8 cellular contexts compared by ENCODE assay signal in the genomic region with DNA sequence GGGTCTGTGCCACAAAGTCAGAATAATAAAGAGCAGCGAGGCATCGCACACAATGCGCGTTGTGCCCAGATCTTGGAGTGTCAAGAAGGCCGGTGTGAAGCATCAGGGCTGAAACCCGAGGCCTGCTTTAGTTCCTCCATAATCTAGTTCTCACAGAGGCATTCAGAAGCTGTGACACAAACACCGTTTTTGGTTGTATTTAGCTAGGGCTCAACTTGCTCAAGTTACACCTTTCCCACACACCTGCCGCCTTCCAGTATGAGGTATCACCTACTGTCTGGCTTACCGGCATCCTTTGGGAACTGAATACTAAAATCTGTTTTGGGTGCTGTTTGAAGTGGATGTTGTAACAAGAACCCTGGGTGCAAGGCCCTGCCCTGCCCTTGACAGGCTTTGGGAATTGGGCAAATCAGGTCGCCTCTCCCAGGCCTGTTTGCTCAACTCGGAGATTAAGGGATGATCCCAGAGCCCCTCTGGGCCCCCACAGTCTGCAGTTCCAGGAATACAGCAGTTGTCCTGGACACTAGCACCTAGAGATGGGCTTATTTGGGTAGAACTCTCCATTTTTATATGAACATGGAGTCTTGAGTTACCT. TPM values are rescaled to one million over a fixed set of nuclear protein-coding genes. Genes with fewer than 3 reads are reported as not detected.
DNase-seq lines count a peak whose midpoint lies in the region; TF ChIP-seq lines count a peak whose summit lies in the region.

No MANE protein-coding gene starts in this region.

- WGBS in urinary bladder, result 71% methylated on average over 11 of the region's 11 CpGs

- POLR2A ChIA-PET in MCF 10A (lab: Yijun Ruan, JAX), result interaction anchor here (1.0 to 4.9 kb wide), 11 partner anchors 10 to 483 kb away, joined by 3 to 56 read pairs (median 6); a partner anchor contains a TSS

- H3K27me3 ChIP-seq in muscle layer of colon (ENCODE audit: control insufficient read depth in 1 of 2, insufficient read depth in 2 of 2, low read length in 2 of 2), result no peaks in the 10 kb centered on the region

- intact Hi-C loops in MCF 10A (cut with micrococcal nuclease), result no loop called here

- H3K36me3 ChIP-seq in muscle layer of colon (ENCODE audit: insufficient read depth, low read length) (no peaks in the 10 kb centered on the region), urinary bladder (ENCODE audit: insufficient read depth) (no peaks in the 10 kb centered on the region)

- peak overlapping the region; percentile 49 for H3K9ac ChIP-seq in muscle layer of colon (ENCODE audit: low read length)

- H3K4me3 ChIP-seq in muscle layer of colon (ENCODE audit: low read depth in 1 of 2, low read length in 2 of 2) (no peak overlapping the region), urinary bladder (ENCODE audit: low read depth, low read length) (no peak overlapping the region)

- H3K36me3 Mint-ChIP-seq in activated naive CD4-positive, alpha-beta T cell treated with anti-CD3 and anti-CD28 coated beads, Interleukin-2, amount 50 U/mL, for 24 hours, result no peaks in the 10 kb centered on the region
- no peaks in the 10 kb centered on the region for H3K36me3 Mint-ChIP-seq in MCF 10A (ENCODE audit: insufficient read depth, unreplicated experiment)

- H3K4me1 ChIP-seq in muscle layer of colon (ENCODE audit: insufficient read depth, low read length) (peaks cover 69% of the 10 kb centered on the region), urinary bladder (ENCODE audit: insufficient read depth) (peaks cover 3% of the 10 kb centered on the region)

- H3K27me3 Mint-ChIP-seq in activated naive CD4-positive, alpha-beta T cell treated with anti-CD3 and anti-CD28 coated beads, Interleukin-2, amount 50 U/mL, for 24 hours, result no peaks in the 10 kb centered on the region
- no peaks in the 10 kb centered on the region for H3K27me3 Mint-ChIP-seq in MCF 10A (ENCODE audit: insufficient read depth, unreplicated experiment)

- H3K27ac ChIP-seq in muscle layer of colon (ENCODE audit: low read depth, low read length), result peak overlapping the region; percentile 95
- H3K27ac ChIP-seq in urinary bladder (ENCODE audit: low read depth), result peak overlapping the region; percentile 75

- CTCF ChIA-PET in MCF 10A (lab: Yijun Ruan, JAX), result interaction anchor here (1.4 to 3.6 kb wide), 3 partner anchors 10 to 22 kb away, joined by 3 to 18 read pairs (median 4); no protein-coding TSS in a partner anchor

- peak overlapping the region; percentile 99 for H3K27ac Mint-ChIP-seq in activated naive CD4-positive, alpha-beta T cell treated with anti-CD3 and anti-CD28 coated beads, Interleukin-2, amount 50 U/mL, for 24 hours
- peak overlapping the region; percentile 99 for H3K27ac Mint-ChIP-seq in MCF 10A (ENCODE audit: low read depth, unreplicated experiment)

- no peak for DNase-seq in activated naive CD4-positive, alpha-beta T cell (lab: John Stamatoyannopoulos, UW)
- no peak for DNase-seq in MCF 10A (ENCODE audit: unreplicated experiment)
- DNase-seq in hippocampal formation (lab: John Stamatoyannopoulos, UW), result no peak
- no peak for DNase-seq in SIG-M5 (lab: John Stamatoyannopoulos, UW)
- no peak for DNase-seq in AG08395 (ENCODE audit: low spot score)

- peak overlapping the region; percentile 86 for H3K4me3 Mint-ChIP-seq in activated naive CD4-positive, alpha-beta T cell treated with anti-CD3 and anti-CD28 coated beads, Interleukin-2, amount 50 U/mL, for 24 hours
- peak overlapping the region; percentile 66 for H3K4me3 Mint-ChIP-seq in MCF 10A (ENCODE audit: unreplicated experiment)

- TF ChIP-seq CTCF in MCF 10A (IDR thresholded peaks at IDR 0.05; ENCODE audit: unreplicated experiment), result no peak

- BruUV-seq in MCF 10A (replicated peaks; lab: Mats Ljungman, UMichigan), result no TSS peak

- H3K9me3 ChIP-seq in muscle layer of colon (ENCODE audit: low read length), result no peaks in the 10 kb centered on the region

- peaks cover 79% of the 10 kb centered on the region for H3K4me1 Mint-ChIP-seq in activated naive CD4-positive, alpha-beta T cell treated with anti-CD3 and anti-CD28 coated beads, Interleukin-2, amount 50 U/mL, for 24 hours
- peaks cover 21% of the 10 kb centered on the region for H3K4me1 Mint-ChIP-seq in MCF 10A (ENCODE audit: insufficient read depth, unreplicated experiment)

- no peaks in the 10 kb centered on the region for H3K9me3 Mint-ChIP-seq in activated naive CD4-positive, alpha-beta T cell treated with anti-CD3 and anti-CD28 coated beads, Interleukin-2, amount 50 U/mL, for 24 hours
- H3K9me3 Mint-ChIP-seq in MCF 10A (ENCODE audit: unreplicated experiment), result no peaks in the 10 kb centered on the region

RNA-seq across cellular contexts. Expression of a gene that starts 27.0 kb away (rescaled TPM):
- total RNA-seq in MCF 10A (2022) (11.1 and 15.5 TPM in 2 replicates), urinary bladder (14.4 TPM)
- polyA plus RNA-seq in urinary bladder, result 23.1 TPM

RNA-seq across cellular contexts. Expression of a gene that starts 27.9 kb away (rescaled TPM):
- 15.8 and 17.1 TPM in 2 replicates for total RNA-seq in MCF 10A (2022)
- total RNA-seq in urinary bladder, result 6.9 TPM
- polyA plus RNA-seq in urinary bladder, result 8.2 TPM

RNA-seq across cellular contexts. Expression of a gene that starts 32.5 kb away (rescaled TPM):
- total RNA-seq in MCF 10A (2022) (114 and 130 TPM in 2 replicates), urinary bladder (21.1 TPM)
- polyA plus RNA-seq in urinary bladder, result 59.6 TPM

RNA-seq across cellular contexts. Expression of a gene that starts 54.2 kb away (rescaled TPM):
- total RNA-seq in MCF 10A (2022) (7.7 and 41.6 TPM in 2 replicates), urinary bladder (1.9 TPM)
- 23.0 TPM for polyA plus RNA-seq in urinary bladder
